Comparison of ENCODE assay signal across 21 cellular contexts in genomic region chr11:126880872-126881271, GRCh38.
"Had no signal": no experiment of that assay in that cellular context is flagged by ENCODE, and none has a peak within 500 bp of the region (broad histone marks: within the 10 kb centered on the region; RNA-seq: fewer than 3 reads in every experiment).

No MANE protein-coding gene starts in this region.

- H3K36me3 Mint-ChIP-seq: mesothelial cell of epicardium; naive B cell; natural killer cell treated with Interleukin-12 subunit alpha and Interleukin-12 subunit beta and Interleukin-15 and Interleukin-18, amount 100 ng/mL, for 72 hours; neural progenitor cell; stimulated activated naive B cell treated with anti-CD40 and anti-IgM and Interleukin-4, amounts not matched to agents 10 μg/mL and 1 μg/mL and 100 μg/mL, for 72 hours had no signal

- H3K4me1 Mint-ChIP-seq: naive B cell; stimulated activated naive B cell treated with anti-CD40 and anti-IgM and Interleukin-4, amounts not matched to agents 10 μg/mL and 1 μg/mL and 100 μg/mL, for 72 hours had no signal

- DNase-seq: dermis blood vessel endothelial cell; effector memory CD4-positive, alpha-beta T cell; foreskin keratinocyte; heart right ventricle; hippocampal formation; left cardiac atrium; left lung; mesenchymal stem cell; mucosa of descending colon; naive B cell; right cardiac atrium; sigmoid colon; stimulated activated CD4-positive, alpha-beta T cell treated with anti-CD3 and anti-CD28 coated beads, Interleukin-2, amount 100 ng/mL, for 24 hours; stimulated activated CD4-positive, alpha-beta T cell treated with anti-CD3 and anti-CD28 coated beads, Interleukin-4, amount 100 ng/mL, for 4 hours; stimulated activated naive B cell treated with anti-CD40 and anti-IgM and Interleukin-4, amounts not matched to agents 10 μg/mL and 1 μg/mL and 100 μg/mL, for 72 hours; upper lobe of left lung had no signal

- H3K9me3 Mint-ChIP-seq: mesothelial cell of epicardium; natural killer cell treated with Interleukin-12 subunit alpha and Interleukin-12 subunit beta and Interleukin-15 and Interleukin-18, amount 100 ng/mL, for 72 hours; stimulated activated naive B cell treated with anti-CD40 and anti-IgM and Interleukin-4, amounts not matched to agents 10 μg/mL and 1 μg/mL and 100 μg/mL, for 72 hours; stimulated activated naive CD8-positive, alpha-beta T cell treated with anti-CD3 and anti-CD28 coated beads, Interleukin-15, Interleukin-2, amounts not matched to agents 100 ng/mL and 50 ng/mL, for 24 hours had no signal

- H3K27ac Mint-ChIP-seq: mesothelial cell of epicardium; naive B cell; natural killer cell treated with Interleukin-12 subunit alpha and Interleukin-12 subunit beta and Interleukin-15 and Interleukin-18, amount 100 ng/mL, for 72 hours; neural progenitor cell; stimulated activated naive B cell treated with anti-CD40 and anti-IgM and Interleukin-4, amounts not matched to agents 10 μg/mL and 1 μg/mL and 100 μg/mL, for 72 hours; stimulated activated naive CD8-positive, alpha-beta T cell treated with anti-CD3 and anti-CD28 coated beads, Interleukin-15, Interleukin-2, amounts not matched to agents 100 ng/mL and 50 ng/mL, for 24 hours had no signal

- H3K27me3 Mint-ChIP-seq: stimulated activated naive B cell treated with anti-CD40 and anti-IgM and Interleukin-4, amounts not matched to agents 10 μg/mL and 1 μg/mL and 100 μg/mL, for 72 hours had no signal

- H3K4me3 Mint-ChIP-seq: mesothelial cell of epicardium; natural killer cell treated with Interleukin-12 subunit alpha and Interleukin-12 subunit beta and Interleukin-15 and Interleukin-18, amount 100 ng/mL, for 72 hours; neural progenitor cell; stimulated activated naive B cell treated with anti-CD40 and anti-IgM and Interleukin-4, amounts not matched to agents 10 μg/mL and 1 μg/mL and 100 μg/mL, for 72 hours; stimulated activated naive CD8-positive, alpha-beta T cell treated with anti-CD3 and anti-CD28 coated beads, Interleukin-15, Interleukin-2, amounts not matched to agents 100 ng/mL and 50 ng/mL, for 24 hours had no signal

- ATAC-seq: foreskin keratinocyte; gastroesophageal sphincter; heart right ventricle; left cardiac atrium; mucosa of descending colon; natural killer cell treated with Interleukin-12 subunit alpha and Interleukin-12 subunit beta and Interleukin-15 and Interleukin-18, amount 100 ng/mL, for 72 hours; right cardiac atrium; stimulated activated naive B cell treated with anti-CD40 and anti-IgM and Interleukin-4, amounts not matched to agents 10 μg/mL and 1 μg/mL and 100 μg/mL, for 72 hours had no signal
